Comparison of ENCODE assay signal across 17 cellular contexts in genomic region chr3:118736107-118736506, GRCh38.
A peak's percentile ranks its signal among the peaks of the same experiment; 100 is the strongest.
DNase-seq lines count a peak whose midpoint lies in the region; ATAC-seq and TF ChIP-seq lines count a peak whose summit lies in the region.
"Had no signal": no experiment of that assay in that cellular context is flagged by ENCODE, and none has a peak within 500 bp of the region (broad histone marks: within the 10 kb centered on the region; RNA-seq: fewer than 3 reads in every experiment).

No MANE protein-coding gene starts in this region.

- peaks cover 14% of the 10 kb centered on the region for H3K79me2 ChIP-seq in HCT116 (ENCODE audit: insufficient read depth, low read length)

- no peaks in the 10 kb centered on the region for H3K9me2 ChIP-seq in HCT116 (ENCODE audit: insufficient read depth)

- H3K4me1 ChIP-seq in HCT116 (ENCODE audit: control insufficient read depth in 1 of 2, insufficient read depth in 2 of 2, low read length in 2 of 2) (no peaks in the 10 kb centered on the region; a peak in 1 of 4 replicates), adrenal gland (replicated peaks in 1 of 2) (no peaks in the 10 kb centered on the region)

- TF ChIP-seq RAD21 in HCT116 (IDR thresholded peaks at IDR 0.05; ENCODE audit: low read depth): 0 out of 2 replicates have a peak, but pooled peaks have one; percentile 3

- H2AFZ ChIP-seq in HCT116 (ENCODE audit: low read depth, low read length, poor library complexity, severe bottlenecking): no peak overlapping the region

- TF ChIP-seq POLR2A in HCT116 (IDR thresholded peaks at IDR 0.05; ENCODE audit: borderline replicate concordance, extremely low read depth, insufficient read depth, insufficient read length) (no peak), adrenal gland (IDR thresholded peaks at IDR 0.05) (no peak)

- peak; percentile 17 for DNase-seq in DMS53 (lab: John Stamatoyannopoulos, UW)
- no peak for DNase-seq in DMS53 treated with DMSO at 0.1 percent for 48 hours (lab: John Stamatoyannopoulos, UW; ENCODE audit: unreplicated experiment)
- no peak for DNase-seq in HCT116 (ENCODE audit: low read depth, low spot score)
- DNase-seq in NCI-H446 treated with DMSO at 0.1 percent for 48 hours (lab: John Stamatoyannopoulos, UW): peak; percentile 60
- DNase-seq in left lobe of liver (ENCODE audit: low spot score): no peak
- no peak for DNase-seq in adrenal gland
- no peak for DNase-seq in head of caudate nucleus
- DNase-seq: 8988T; AML-193; CD4-positive, CD25-positive, alpha-beta regulatory T cell; DND-41; GF-D8; GOT3; H9 had no signal

- H3K9ac ChIP-seq in HCT116 (ENCODE audit: low read length): no peak overlapping the region
- H3K9ac ChIP-seq: BLaER1 had no signal

- 87 to 95% (median 91%) methylated on average over 2 of the region's 2 CpGs for WGBS in adrenal gland, 4 donors

- H3K4me3 ChIP-seq in HCT116 (replicated peaks in 1 of 2; ENCODE audit: low read depth in 1 of 2, low read length in 2 of 2) (no peak overlapping the region), adrenal gland (no peak overlapping the region)
- H3K4me3 ChIP-seq: BLaER1, K562 had no signal

- ATAC-seq in HCT116: no peak
- ATAC-seq in left lobe of liver: peak; percentile 36
- ATAC-seq in GM18858 (IDR thresholded peaks at IDR 0.05; ENCODE audit: unreplicated experiment): no peak
- ATAC-seq: K562 had no signal

- BruUV-seq in HCT116 (replicated peaks; lab: Mats Ljungman, UMichigan): no TSS peak

- H4K20me1 ChIP-seq in HCT116 (ENCODE audit: insufficient read depth): no peaks in the 10 kb centered on the region
- H4K20me1 ChIP-seq: BLaER1 had no signal

- H3K27me3 ChIP-seq in HCT116 (ENCODE audit: insufficient read depth, low read length): no peaks in the 10 kb centered on the region
- H3K27me3 ChIP-seq in adrenal gland: no peaks in the 10 kb centered on the region
- H3K27me3 ChIP-seq: BLaER1 had no signal

- no peak overlapping the region for H3K27ac ChIP-seq in HCT116 (ENCODE audit: low read depth, low read length)
- no peak overlapping the region for H3K27ac ChIP-seq in adrenal gland
- H3K27ac ChIP-seq: BLaER1 had no signal

- H3K9me3 ChIP-seq in HCT116 (ENCODE audit: control insufficient read depth in 1 of 2, insufficient read depth in 1 of 2, low read depth in 1 of 2, low read length in 2 of 2) (no peaks in the 10 kb centered on the region), adrenal gland (replicated peaks in 1 of 3) (no peaks in the 10 kb centered on the region)

- intact Hi-C loops in HCT116 (cut with micrococcal nuclease): no loop called here
- intact Hi-C loops in adrenal gland (cut with DNase I): no loop called here
- intact Hi-C loops in head of caudate nucleus (cut with DNase I): no loop called here

- TF ChIP-seq CTCF in HCT116 (IDR thresholded peaks at IDR 0.05 in 2 of 3, conservative IDR thresholded peaks at IDR 0.05 in 1 of 3; ENCODE audit: borderline replicate concordance in 1 of 3, insufficient read depth in 1 of 3, low read depth in 2 of 3, low read length in 2 of 3) (no peak), adrenal gland (IDR thresholded peaks at IDR 0.05) (no peak)

- POLR2A ChIA-PET in HCT116 (lab: Charles Lee): no interaction called here

- RAD21 ChIA-PET in HCT116 (lab: Charles Lee; ENCODE audit: low non-redundant PET in 1 of 2, low total read pairs in 2 of 2, uncharacterized antibody in 2 of 2, unreplicated experiment in 2 of 2): no interaction called here

- CTCF ChIA-PET in HCT116 (lab: Charles Lee): no interaction called here

- no peak overlapping the region for H3K4me2 ChIP-seq in HCT116 (ENCODE audit: low read length)

- H3K36me3 ChIP-seq in HCT116 (ENCODE audit: control insufficient read depth in 1 of 2, insufficient read depth in 2 of 2, low read length in 2 of 2) (0 out of 4 replicates have a peak, but pooled peaks cover 0 to 5% of the 10 kb centered on the region in 2 experiments), adrenal gland (replicated peaks in 1 of 2) (no peaks in the 10 kb centered on the region)
- H3K36me3 ChIP-seq: BLaER1 had no signal

TF ChIP-seq in HCT116, 20 proteins besides CTCF, POLR2A, EP300 and RAD21:
- TF ChIP-seq CBX3 (IDR thresholded peaks at IDR 0.05; ENCODE audit: low read depth) (no peak), SIN3A (IDR thresholded peaks at IDR 0.05; ENCODE audit: low read depth) (no peak), CEBPB (IDR thresholded peaks at IDR 0.05; ENCODE audit: low read depth) (no peak), EZH2 (IDR thresholded peaks at IDR 0.05) (no peak), YY1 (IDR thresholded peaks at IDR 0.05; ENCODE audit: extremely low read depth, insufficient replicate concordance, low read depth, low read length) (no peak), JUND (IDR thresholded peaks at IDR 0.05) (no peak), ELF1 (IDR thresholded peaks at IDR 0.05; ENCODE audit: borderline replicate concordance, low read depth) (no peak), FOSL1 (IDR thresholded peaks at IDR 0.05; ENCODE audit: low read depth) (no peak), ZBTB33 (IDR thresholded peaks at IDR 0.05; ENCODE audit: extremely low read depth, insufficient replicate concordance, low read length) (no peak), MAX (IDR thresholded peaks at IDR 0.05) (no peak), EZH2phosphoT487 (IDR thresholded peaks at IDR 0.05; ENCODE audit: borderline replicate concordance) (no peak)
TF ChIP-seq in HCT116: peak in this region for 0.

Comparison
In these comparisons a context has a peak if more than half of its experiments do, and no peak if none do; other contexts are left out.
1. DNase-seq: peak in DMS53 (single experiment) and NCI-H446 treated with DMSO at 0.1 percent for 48 hours (single experiment); none in DMS53 treated with DMSO at 0.1 percent for 48 hours (single experiment), HCT116 (single experiment), left lobe of liver (single experiment), adrenal gland (0 of 7) and head of caudate nucleus (0 of 42).